ENCODE assay signal across 10 cellular contexts in the genomic region with DNA sequence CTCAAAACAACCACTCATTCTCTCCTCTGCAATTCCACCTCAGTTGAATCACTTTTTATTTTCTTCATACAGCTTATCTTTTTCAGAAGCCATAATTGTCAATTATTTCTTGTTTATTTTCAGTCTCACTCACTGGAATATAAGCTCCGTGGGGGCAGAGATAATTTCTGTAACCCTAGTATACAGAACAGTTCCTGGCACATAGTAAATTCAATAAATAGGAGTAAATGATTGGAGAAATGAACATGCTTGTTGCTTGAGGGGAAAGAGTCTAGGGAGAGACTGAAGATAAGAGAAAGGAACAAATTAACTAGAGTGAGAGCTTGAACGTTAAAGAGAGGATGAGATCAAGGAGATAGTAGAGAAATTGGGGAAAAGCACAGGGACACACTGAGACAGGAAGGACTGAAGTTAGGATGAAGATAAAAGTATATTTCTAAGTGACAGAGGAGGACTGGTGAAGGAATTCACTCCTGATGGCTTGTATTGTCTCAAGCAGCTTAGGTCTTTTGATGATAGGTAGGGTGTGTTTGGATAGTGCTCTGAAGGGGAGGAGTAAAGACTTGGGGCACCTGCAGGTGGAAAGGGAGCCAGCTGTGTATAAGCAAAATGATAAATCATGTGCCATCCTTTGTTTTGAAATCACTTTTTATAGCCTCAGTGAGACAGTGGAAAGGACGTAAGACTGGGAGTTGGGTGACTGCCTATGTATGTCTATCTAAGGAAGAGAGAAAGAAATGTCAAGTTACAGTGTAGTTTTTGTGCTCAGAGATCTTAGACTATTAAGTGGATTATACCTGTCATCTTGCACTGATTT. TPM values are rescaled to one million over a fixed set of nuclear protein-coding genes. Genes with fewer than 3 reads are reported as not detected.
DNase-seq lines count a peak whose midpoint lies in the region; ATAC-seq and TF ChIP-seq lines count a peak whose summit lies in the region.
"Had no signal": no experiment of that assay in that cellular context is flagged by ENCODE, and none has a peak within 500 bp of the region (broad histone marks: within the 10 kb centered on the region; RNA-seq: fewer than 3 reads in every experiment).

No MANE protein-coding gene starts in this region.

- H3K4me2 ChIP-seq in smooth muscle cell, result peak overlapping the region; percentile 100
- no peak overlapping the region for H3K4me2 ChIP-seq in H9 (ENCODE audit: insufficient read depth, insufficient read length, low read length)

- H3K36me3 ChIP-seq in smooth muscle cell (ENCODE audit: low read depth), result peaks cover 13% of the 10 kb centered on the region

- H3K9me3 ChIP-seq in smooth muscle cell (replicated peaks; ENCODE audit: low read depth) (no peaks in the 10 kb centered on the region), H9 (ENCODE audit: control insufficient read depth, low read depth, low read length) (no peaks in the 10 kb centered on the region)

- H4K8ac ChIP-seq in H9 (replicated peaks; ENCODE audit: insufficient read length, low read depth, low read length), result no peak overlapping the region

- H3K27ac ChIP-seq in smooth muscle cell (ENCODE audit: low read depth) (no peak overlapping the region), H9 (ENCODE audit: insufficient read length, low read depth, low read length) (no peak overlapping the region)

- H3K23ac ChIP-seq in H9 (ENCODE audit: insufficient read length, low read depth, low read length), result no peak overlapping the region

- H2BK120ac ChIP-seq in H9 (ENCODE audit: low read depth, low read length, poor library complexity, severe bottlenecking), result no peak overlapping the region

- H3T11ph ChIP-seq in H9 (ENCODE audit: low read length), result no peak overlapping the region

- peaks cover 2 to 5% of the 10 kb centered on the region in 2 experiments; a peak in 3 of 4 replicates for H3K4me1 Mint-ChIP-seq in H9

- H3K36me3 Mint-ChIP-seq in H9 (ENCODE audit: insufficient read depth in 1 of 3, low read depth in 3 of 3), result peaks cover 16 to 21% (median 17%) of the 10 kb centered on the region in 3 experiments; a peak in 6 of 7 replicates

- no peaks in the 10 kb centered on the region for H3K23me2 ChIP-seq in H9 (ENCODE audit: insufficient read length, low read depth, low read length, poor library complexity, severe bottlenecking)

- no peak for ATAC-seq in GM19035 (IDR thresholded peaks at IDR 0.05; ENCODE audit: unreplicated experiment)

- H3K4me3 Mint-ChIP-seq in H9, result no peak overlapping the region
- H3K4me3 Mint-ChIP-seq: activated T-cell treated with anti-CD3 and anti-CD28 coated beads, Interleukin-2, amount 50 U/mL, for 24 hours had no signal

- H3K56ac ChIP-seq in H9 (ENCODE audit: insufficient read length, low read depth, low read length), result no peak overlapping the region

- no peak overlapping the region for H2BK15ac ChIP-seq in H9 (ENCODE audit: low read depth, low read length)

- no peak overlapping the region for H2BK12ac ChIP-seq in H9 (ENCODE audit: insufficient read length, low read depth, low read length)

- H2BK20ac ChIP-seq in H9 (ENCODE audit: low read depth, low read length, poor library complexity, severe bottlenecking), result no peak overlapping the region

- TF ChIP-seq CTCF in HFF-Myc (IDR thresholded peaks at IDR 0.05; ENCODE audit: low read depth, low read length, missing control alignments) (no peak), fibroblast of mammary gland (conservative IDR thresholded peaks at IDR 0.05; ENCODE audit: control insufficient read depth, insufficient read depth, low read depth, low read length) (no peak), smooth muscle cell (IDR thresholded peaks at IDR 0.05; ENCODE audit: borderline replicate concordance, insufficient read depth, poor library complexity, severe bottlenecking) (no peak), H9 (conservative IDR thresholded peaks at IDR 0.05) (no peak)

- H3F3A ChIP-seq in smooth muscle cell (ENCODE audit: low read depth), result peaks cover 5% of the 10 kb centered on the region

- DNase-seq in HFF-Myc (ENCODE audit: extremely low read depth, low read depth), result no peak
- peak; percentile 66 for DNase-seq in NCI-H69 (lab: John Stamatoyannopoulos, UW)
- DNase-seq in fibroblast of mammary gland (ENCODE audit: low read depth), result peak; percentile 2
- no peak for DNase-seq in smooth muscle cell (lab: John Stamatoyannopoulos, UW; ENCODE audit: unreplicated experiment)
- DNase-seq in NCI-H82 treated with DMSO at 0.1 percent for 48 hours (lab: John Stamatoyannopoulos, UW; ENCODE audit: unreplicated experiment), result no peak
- DNase-seq in H9, result no peak
- DNase-seq: activated T-cell treated with anti-CD3 and anti-CD28 coated beads, Interleukin-2, amount 50 U/mL, for 24 hours; naive B cell; NCI-H524 treated with DMSO at 0.1 percent for 48 hours had no signal

- H4K20me1 ChIP-seq in smooth muscle cell (ENCODE audit: low read depth) (peaks cover 34% of the 10 kb centered on the region), H9 (ENCODE audit: control insufficient read depth, insufficient read depth, insufficient read length) (no peaks in the 10 kb centered on the region)

- H3K4ac ChIP-seq in H9 (ENCODE audit: low read depth, low read length), result no peak overlapping the region

- H3K9ac ChIP-seq in smooth muscle cell (ENCODE audit: low read depth) (peak overlapping the region; percentile 41), H9 (ENCODE audit: extremely low read depth, insufficient read length, low read length) (no peak overlapping the region)

- H3K79me2 ChIP-seq in smooth muscle cell (ENCODE audit: low read depth) (peaks cover 70% of the 10 kb centered on the region), H9 (ENCODE audit: insufficient read depth, low read length) (peaks cover 16% of the 10 kb centered on the region)

- no peak overlapping the region for H4K5ac ChIP-seq in H9 (ENCODE audit: insufficient read length, low read depth, low read length)

- H3K18ac ChIP-seq in H9 (ENCODE audit: insufficient read length, low read depth, low read length), result no peak overlapping the region

- H3K14ac ChIP-seq in H9 (ENCODE audit: insufficient read depth, low read length), result no peak overlapping the region

- no peaks in the 10 kb centered on the region for H3K27me3 Mint-ChIP-seq in H9 (ENCODE audit: low read depth)
- H3K27me3 Mint-ChIP-seq: activated T-cell treated with anti-CD3 and anti-CD28 coated beads, Interleukin-2, amount 50 U/mL, for 24 hours had no signal

- H2AK5ac ChIP-seq in H9 (ENCODE audit: insufficient read length, low read length), result no peak overlapping the region

- no peak overlapping the region for H3K27ac Mint-ChIP-seq in H9

- H2BK5ac ChIP-seq in H9 (ENCODE audit: insufficient read length, low read length), result no peak overlapping the region

- peaks cover 21% of the 10 kb centered on the region for H3K4me1 ChIP-seq in smooth muscle cell (ENCODE audit: low read depth)
- no peaks in the 10 kb centered on the region for H3K4me1 ChIP-seq in H9 (ENCODE audit: insufficient read depth, low read length)

- H4K91ac ChIP-seq in H9 (ENCODE audit: insufficient read length, low read depth, low read length), result no peak overlapping the region

- H3K9me3 Mint-ChIP-seq in H9, result no peaks in the 10 kb centered on the region
- H3K9me3 Mint-ChIP-seq: activated T-cell treated with anti-CD3 and anti-CD28 coated beads, Interleukin-2, amount 50 U/mL, for 24 hours; naive B cell had no signal

- 67% methylated on average over 3 of the region's 3 CpGs for WGBS in smooth muscle cell (ENCODE audit: low lambda C conversion rate)
- no CpG with 5 or more reads among the region's 3 CpGs for WGBS in H9 (ENCODE audit: extremely low coverage, insufficient read length, low lambda C conversion rate)

- H3K4me3 ChIP-seq in HFF-Myc (replicated peaks; ENCODE audit: low read depth, low read length) (peak overlapping the region; percentile 93), fibroblast of mammary gland (ENCODE audit: control insufficient read depth, low read depth, low read length) (no peak overlapping the region), smooth muscle cell (peak overlapping the region; percentile 96)

- peaks cover 3% of the 10 kb centered on the region for H3K79me1 ChIP-seq in H9 (ENCODE audit: insufficient read depth, low read depth, low read length, poor library complexity, severe bottlenecking)

- no peak overlapping the region for H2AFZ ChIP-seq in smooth muscle cell (ENCODE audit: low read depth)
- no peak overlapping the region for H2AFZ ChIP-seq in H9 (ENCODE audit: low read length)

- H3K27me3 ChIP-seq in smooth muscle cell (ENCODE audit: low read depth) (no peaks in the 10 kb centered on the region), H9 (ENCODE audit: insufficient read depth, low read length) (no peaks in the 10 kb centered on the region)

RNA-seq across cellular contexts. Expression of a gene that starts 2.2 kb away (rescaled TPM):
- total RNA-seq in smooth muscle cell (26.4 and 39.2 TPM in 2 replicates), H9 (2021) (36.6 and 38.6 TPM in 2 replicates)
- 14.9 and 20.1 TPM in 2 replicates for polyA plus RNA-seq in smooth muscle cell

Comparison
In these comparisons a context has a peak if more than half of its experiments do, and no peak if none do; other contexts are left out.
1. DNase-seq: peak in NCI-H69 (single experiment) and fibroblast of mammary gland (single experiment); none in HFF-Myc (single experiment), smooth muscle cell (single experiment), NCI-H82 treated with DMSO at 0.1 percent for 48 hours (single experiment) and H9 (single experiment).